Comparison of ENCODE assay signal across 11 cellular contexts in the genomic region with DNA sequence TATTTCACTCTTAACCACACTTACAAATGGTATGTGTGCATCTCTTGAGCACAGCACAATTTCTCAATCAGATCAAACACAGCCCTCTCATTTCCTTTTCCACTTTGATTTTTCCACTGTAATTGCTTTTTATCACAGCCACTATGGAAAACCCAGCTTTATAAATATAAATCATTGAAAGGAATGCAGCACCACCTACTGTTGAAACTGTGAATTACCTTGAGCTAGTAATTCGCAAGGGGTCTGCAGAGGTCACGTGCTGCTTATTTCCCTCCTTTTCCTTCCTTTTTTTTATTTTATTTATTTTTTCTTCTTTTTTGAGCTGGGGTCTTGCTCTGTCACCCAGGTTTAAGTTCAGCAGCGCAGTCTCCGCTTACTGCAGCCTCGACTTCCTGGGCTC.
DNase-seq lines count a peak whose midpoint lies in the region; ATAC-seq, FAIRE-seq and TF ChIP-seq lines count a peak whose summit lies in the region.
"Had no signal": no experiment of that assay in that cellular context is flagged by ENCODE, and none has a peak within 500 bp of the region (broad histone marks: within the 10 kb centered on the region; RNA-seq: fewer than 3 reads in every experiment).

No MANE protein-coding gene starts in this region.

- intact Hi-C loops in Right ventricle myocardium superior (cut with DNase I) = no loop called here

- H3K4me1 ChIP-seq in cardiac muscle cell (ENCODE audit: low read depth) (no peaks in the 10 kb centered on the region), OCI-LY1 (ENCODE audit: insufficient read depth, low read length, severe bottlenecking) (no peaks in the 10 kb centered on the region)

- H3K9me3 ChIP-seq in cardiac muscle cell (ENCODE audit: low read depth) (no peaks in the 10 kb centered on the region), OCI-LY1 (ENCODE audit: low read length) (no peaks in the 10 kb centered on the region)

- no peak overlapping the region for H3K4me3 Mint-ChIP-seq in type B pancreatic cell
- H3K4me3 Mint-ChIP-seq: dendritic cell treated with granulocyte-macrophage colony-stimulating factor and Interleukin-4, amounts not matched to agents 40 ng/mL and 50 ng/mL, for 4 days had no signal

- no peak overlapping the region for H3K27ac ChIP-seq in cardiac muscle cell
- H3K27ac ChIP-seq in OCI-LY1 (ENCODE audit: low read depth, low read length, poor library complexity, severe bottlenecking) = no peak overlapping the region

- DNase-seq in cardiac muscle cell (ENCODE audit: low read depth in 1 of 2, low spot score in 1 of 2) (peak; percentile 24 to 26), Right ventricle myocardium superior (no peak), fibroblast of peridontal ligament (ENCODE audit: extremely low read depth) (peak; percentile 41), type B pancreatic cell (ENCODE audit: extremely low spot score, unreplicated experiment) (no peak), islet precursor cell (no peak), GM12892 (ENCODE audit: insufficient read length) (no peak)
- DNase-seq: GF-D8; NK-92 treated with Interleukin-12 subunit alpha and Interleukin-12 subunit beta, amount 100 ng/mL, for 24 hours had no signal

- no peak overlapping the region for H3K4me2 ChIP-seq in OCI-LY1 (ENCODE audit: low read length)

- H3K9me2 ChIP-seq in OCI-LY1 (ENCODE audit: low read depth, low read length) = no peaks in the 10 kb centered on the region

- H3K36me3 ChIP-seq in cardiac muscle cell (no peaks in the 10 kb centered on the region), OCI-LY1 (ENCODE audit: insufficient read depth, low read length) (no peaks in the 10 kb centered on the region)

- H4K20me1 ChIP-seq in OCI-LY1 (ENCODE audit: insufficient read depth, low read length) = no peaks in the 10 kb centered on the region

- no peaks in the 10 kb centered on the region for H3K27me3 Mint-ChIP-seq in type B pancreatic cell
- H3K27me3 Mint-ChIP-seq: dendritic cell treated with granulocyte-macrophage colony-stimulating factor and Interleukin-4, amounts not matched to agents 40 ng/mL and 50 ng/mL, for 4 days had no signal

- H3K9ac ChIP-seq in OCI-LY1 (ENCODE audit: low read length) = no peak overlapping the region

- no peaks in the 10 kb centered on the region for H3K27me3 ChIP-seq in cardiac muscle cell
- H3K27me3 ChIP-seq in OCI-LY1 (ENCODE audit: insufficient read depth, low read length) = no peaks in the 10 kb centered on the region

- no peaks in the 10 kb centered on the region for H3F3A ChIP-seq in OCI-LY1 (ENCODE audit: insufficient read depth, low read length)

- H3K36me3 Mint-ChIP-seq in type B pancreatic cell = no peaks in the 10 kb centered on the region

- TF ChIP-seq CTCF in cardiac muscle cell (IDR thresholded peaks at IDR 0.05; ENCODE audit: low read depth, low read length) (peak; percentile 49), OCI-LY1 (IDR thresholded peaks at IDR 0.05; ENCODE audit: low read length) (peak; percentile 46), type B pancreatic cell (conservative IDR thresholded peaks at IDR 0.05) (peak; percentile 85)

- no peaks in the 10 kb centered on the region for H3K79me2 ChIP-seq in OCI-LY1 (ENCODE audit: insufficient read depth, low read length)

- H3K9me3 Mint-ChIP-seq in type B pancreatic cell = no peaks in the 10 kb centered on the region
- H3K9me3 Mint-ChIP-seq: dendritic cell treated with granulocyte-macrophage colony-stimulating factor and Interleukin-4, amounts not matched to agents 40 ng/mL and 50 ng/mL, for 4 days had no signal

- H3K4me3 ChIP-seq in cardiac muscle cell (no peak overlapping the region), OCI-LY1 (ENCODE audit: low read depth, low read length, poor library complexity, severe bottlenecking) (no peak overlapping the region)

- no peak for FAIRE-seq in GM12892 (lab: Jason Lieb, UNC)

- H3K27ac Mint-ChIP-seq in type B pancreatic cell = no peak overlapping the region
- H3K27ac Mint-ChIP-seq: dendritic cell treated with granulocyte-macrophage colony-stimulating factor and Interleukin-4, amounts not matched to agents 40 ng/mL and 50 ng/mL, for 4 days had no signal

- no peaks in the 10 kb centered on the region for H3K4me1 Mint-ChIP-seq in type B pancreatic cell (ENCODE audit: unreplicated experiment)

- ATAC-seq in Right ventricle myocardium superior (ENCODE audit: poor library complexity) = no peak
- ATAC-seq in GM19463 (IDR thresholded peaks at IDR 0.05; ENCODE audit: unreplicated experiment) = no peak

- no peak overlapping the region for H2AFZ ChIP-seq in OCI-LY1 (ENCODE audit: low read length)

- no peak for TF ChIP-seq POLR2A in GM12892 (IDR thresholded peaks at IDR 0.05; ENCODE audit: low read depth, low read length)

Comparison
In these comparisons a context has a peak if more than half of its experiments do, and no peak if none do; other contexts are left out.
1. DNase-seq: peak in cardiac muscle cell (2 of 2) and fibroblast of peridontal ligament (single experiment); none in Right ventricle myocardium superior (single experiment), type B pancreatic cell (single experiment), islet precursor cell (single experiment) and GM12892 (single experiment).
2. Peak in every context shown above with its lines, with median percentiles within 50 percentile points of each other: CTCF ChIP-seq.